ENCODE assay signal across 31 cellular contexts in the genomic region with DNA sequence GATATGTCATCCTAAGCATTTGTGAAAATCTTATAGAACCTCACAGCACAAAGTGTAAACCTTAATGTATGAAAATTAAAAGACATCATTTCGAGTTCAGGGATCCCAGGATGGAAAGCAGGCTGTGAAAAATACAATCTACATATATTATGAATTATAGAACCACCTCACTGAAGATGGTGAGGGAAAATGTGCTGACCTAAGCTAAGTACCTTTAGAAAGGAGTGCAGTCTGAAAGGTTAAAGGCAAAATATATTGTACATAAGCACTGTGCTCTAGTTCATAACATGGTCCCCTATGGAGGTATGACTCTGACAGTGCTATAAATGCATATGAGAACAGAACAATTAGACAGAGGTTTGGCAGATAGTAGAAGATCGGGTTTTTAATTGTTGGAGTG.
"Had no signal": no experiment of that assay in that cellular context is flagged by ENCODE, and none has a peak within 500 bp of the region (broad histone marks: within the 10 kb centered on the region; RNA-seq: fewer than 3 reads in every experiment).

No MANE protein-coding gene starts in this region.

- H3K79me2 ChIP-seq: parathyroid adenoma had no signal

- ATAC-seq: natural killer cell; psoas muscle; right cardiac atrium; sciatic nerve; stimulated activated memory B cell treated with anti-CD40 and anti-IgM and Interleukin-4, amounts not matched to agents 10 μg/mL and 1 μg/mL and 100 μg/mL, for 72 hours; stimulated activated naive CD8-positive, alpha-beta T cell treated with anti-CD3 and anti-CD28 coated beads, Interleukin-15, amount 100 ng/mL, for 72 hours; stimulated activated naive CD8-positive, alpha-beta T cell treated with anti-CD3 and anti-CD28 coated beads, Interleukin-15, Interleukin-2, amounts not matched to agents 100 U/mL and 50 U/mL, for 24 hours; upper lobe of right lung had no signal

- H3K9me3 Mint-ChIP-seq: nephron; neural progenitor cell; stimulated activated memory B cell treated with anti-CD40 and anti-IgM and Interleukin-4, amounts not matched to agents 10 μg/mL and 1 μg/mL and 100 μg/mL, for 72 hours; stimulated activated naive CD8-positive, alpha-beta T cell treated with anti-CD3 and anti-CD28 coated beads, Interleukin-15, amount 100 ng/mL, for 72 hours; type B pancreatic cell had no signal

- H3K4me3 ChIP-seq: neural progenitor cell, ovary, psoas muscle, skin epidermis, smooth muscle cell, spleen, suprapubic skin, testis, tibial artery, transverse colon, upper lobe of right lung, uterus had no signal

- H3K27me3 ChIP-seq: neural progenitor cell, ovary, spleen, suprapubic skin, testis, tibial artery, transverse colon, upper lobe of right lung, uterus had no signal

- H3K36me3 ChIP-seq: neural progenitor cell, ovary, spleen, suprapubic skin, tibial artery, transverse colon, upper lobe of right lung, uterus had no signal

- H3K27ac Mint-ChIP-seq: natural killer cell; nephron; neural progenitor cell; progenitor cell of endocrine pancreas; stimulated activated memory B cell treated with anti-CD40 and anti-IgM and Interleukin-4, amounts not matched to agents 10 μg/mL and 1 μg/mL and 100 μg/mL, for 72 hours; stimulated activated naive CD8-positive, alpha-beta T cell treated with anti-CD3 and anti-CD28 coated beads, Interleukin-15, amount 100 ng/mL, for 72 hours; type B pancreatic cell had no signal

- H3K27ac ChIP-seq: neural progenitor cell, ovary, parathyroid adenoma, psoas muscle, skin epidermis, spleen, suprapubic skin, testis, tibial artery, transverse colon, upper lobe of right lung, uterus had no signal

- H3K4me2 ChIP-seq: neural progenitor cell, smooth muscle cell had no signal

- H3K9me3 ChIP-seq: ovary, psoas muscle, spleen, suprapubic skin, testis, tibial artery, transverse colon, upper lobe of right lung, uterus had no signal

- H3K4me3 Mint-ChIP-seq: natural killer cell; nephron; neural progenitor cell; stimulated activated memory B cell treated with anti-CD40 and anti-IgM and Interleukin-4, amounts not matched to agents 10 μg/mL and 1 μg/mL and 100 μg/mL, for 72 hours; stimulated activated naive CD8-positive, alpha-beta T cell treated with anti-CD3 and anti-CD28 coated beads, Interleukin-15, amount 100 ng/mL, for 72 hours; type B pancreatic cell had no signal

- H3K36me3 Mint-ChIP-seq: natural killer cell; neural progenitor cell; stimulated activated memory B cell treated with anti-CD40 and anti-IgM and Interleukin-4, amounts not matched to agents 10 μg/mL and 1 μg/mL and 100 μg/mL, for 72 hours; type B pancreatic cell had no signal

- H3K4me1 ChIP-seq: neural progenitor cell, parathyroid adenoma, psoas muscle, spleen, suprapubic skin, testis, tibial artery, transverse colon, upper lobe of right lung, uterus had no signal

- H3K4me1 Mint-ChIP-seq: natural killer cell; nephron; neural progenitor cell; stimulated activated naive CD8-positive, alpha-beta T cell treated with anti-CD3 and anti-CD28 coated beads, Interleukin-15, amount 100 ng/mL, for 72 hours had no signal

- H3K27me3 Mint-ChIP-seq: progenitor cell of endocrine pancreas; stimulated activated naive CD8-positive, alpha-beta T cell treated with anti-CD3 and anti-CD28 coated beads, Interleukin-15, amount 100 ng/mL, for 72 hours; type B pancreatic cell had no signal

- H3K9ac ChIP-seq: neural progenitor cell, parathyroid adenoma had no signal

- H2AFZ ChIP-seq: neural progenitor cell, parathyroid adenoma had no signal

- DNase-seq: natural killer cell; occipital lobe; ovary; posterior cingulate gyrus; psoas muscle; right cardiac atrium; spleen; stimulated activated CD4-positive, alpha-beta T cell treated with anti-CD3 and anti-CD28 coated beads, Interleukin-12 subunit alpha, Interleukin-12 subunit beta, amount 100 ng/mL, for 4 hours; stimulated activated CD4-positive, alpha-beta T cell treated with anti-CD3 and anti-CD28 coated beads, Interleukin-1b, Interleukin-23, amount 100 ng/mL, for 48 hours; stimulated activated CD4-positive, alpha-beta T cell treated with anti-CD3 and anti-CD28 coated beads, Interleukin-4, amount 100 ng/mL, for 1 hour; stimulated activated CD4-positive, alpha-beta T cell treated with anti-CD3 and anti-CD28 coated beads, Interleukin-4, amount 100 ng/mL, for 4 hours; stimulated activated CD8-positive, alpha-beta memory T cell treated with anti-CD3 and anti-CD28 coated beads, Interleukin-4, amount 100 ng/mL, for 48 hours; stimulated activated naive CD4-positive, alpha-beta T cell; stimulated activated naive CD8-positive, alpha-beta T cell treated with anti-CD3 and anti-CD28 coated beads, Interleukin-15, amount 100 ng/mL, for 72 hours; stimulated activated naive CD8-positive, alpha-beta T cell treated with anti-CD3 and anti-CD28 coated beads, Interleukin-15, Interleukin-2, amounts not matched to agents 100 U/mL and 50 U/mL, for 24 hours; substantia nigra; testis; tibial artery; transverse colon; upper lobe of right lung; uterus had no signal
